1 cellular context compared by ENCODE assay signal in the genomic region with DNA sequence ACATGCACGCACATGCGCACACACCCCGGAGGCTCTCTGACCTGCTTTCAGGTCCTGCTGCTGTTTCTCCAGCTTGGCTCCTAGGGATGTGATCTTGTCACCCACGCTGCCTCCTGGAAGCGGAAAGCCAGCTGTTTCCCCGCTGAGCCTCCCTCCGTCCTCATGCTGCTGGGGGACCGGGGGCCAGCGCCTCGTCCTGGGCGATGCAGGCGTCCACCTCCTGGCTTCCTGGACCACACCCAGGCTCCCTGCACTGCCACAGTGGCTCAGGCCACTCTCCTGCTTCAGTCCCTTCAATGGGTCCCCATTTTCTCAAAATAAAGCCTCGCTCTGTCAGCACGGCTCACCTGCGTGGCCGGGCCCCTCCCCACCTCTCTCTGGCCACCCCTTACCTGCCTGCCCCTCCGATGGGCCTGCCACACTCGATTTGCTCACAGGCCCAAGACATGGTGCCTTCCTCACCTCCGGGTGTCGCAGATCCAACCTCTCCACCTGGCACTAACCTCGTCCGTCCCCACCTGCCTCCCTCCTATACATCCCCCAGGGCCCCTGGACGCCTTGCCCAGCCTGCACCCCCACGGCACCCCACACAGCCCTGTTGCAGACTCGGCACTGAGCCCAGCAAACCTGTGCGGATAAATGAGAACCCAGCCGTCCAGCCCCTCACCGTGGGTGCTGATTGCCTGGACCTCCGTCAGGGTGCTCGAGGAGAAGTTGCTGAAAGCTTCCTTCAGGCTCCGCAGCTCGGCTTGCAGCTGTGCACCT.
TF ChIP-seq lines count a peak whose summit lies in the region.

No MANE protein-coding gene starts in this region.

TF ChIP-seq in GM12878, 131 proteins besides CTCF, POLR2A, EP300 and RAD21:
- TF ChIP-seq TCF7 (IDR thresholded peaks at IDR 0.05; ENCODE audit: borderline replicate concordance) (no peak), TCF3 (IDR thresholded peaks at IDR 0.05; ENCODE audit: borderline replicate concordance, insufficient read depth, low read depth, low read length) (0 out of 2 replicates have a peak, but pooled peaks have one; percentile 29)
